1 cellular context compared by ENCODE assay signal in the genomic region with DNA sequence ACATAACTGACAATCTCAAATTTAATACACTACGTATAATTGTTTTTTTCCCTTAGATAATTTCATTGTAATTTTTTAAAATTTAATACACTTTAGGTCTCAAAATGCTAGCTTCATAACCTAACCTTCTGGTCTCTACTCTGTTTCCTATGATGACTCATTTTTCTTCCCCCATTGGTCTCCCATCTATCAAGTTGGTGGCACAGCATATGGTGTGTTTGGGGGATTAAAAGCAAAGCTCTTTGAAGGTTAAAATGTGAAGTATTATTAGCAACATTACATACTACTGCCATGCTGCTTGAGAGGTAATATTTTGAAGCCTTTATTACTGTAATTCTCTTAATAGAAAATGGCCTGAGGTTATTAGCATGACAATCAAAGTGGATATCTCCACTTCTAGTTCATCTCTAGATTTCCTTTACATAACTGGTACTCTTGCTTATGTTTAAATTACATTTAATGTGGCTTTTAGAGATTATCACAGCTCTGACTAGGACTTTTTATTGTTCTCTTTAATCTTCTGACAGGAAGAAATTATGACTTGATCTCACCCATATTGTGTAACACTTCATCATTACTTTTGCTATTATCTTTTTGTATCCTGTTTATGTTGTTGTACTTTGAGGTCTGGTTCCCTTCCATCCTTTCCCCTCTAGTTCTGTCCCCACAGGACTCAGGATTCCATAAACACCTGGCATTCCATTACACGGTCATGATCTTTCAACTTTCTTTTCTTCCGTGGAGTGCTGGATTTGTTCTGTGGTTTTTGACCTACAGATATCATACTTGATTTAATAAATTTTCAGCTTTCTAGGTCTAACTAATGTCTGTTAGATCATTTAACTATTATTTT.
TF ChIP-seq lines count a peak whose summit lies in the region.

No MANE protein-coding gene starts in this region.

TF ChIP-seq in IMR-90, 13 proteins besides CTCF, POLR2A, EP300 and RAD21 (continued from another document):
- TF ChIP-seq, protein P1, sequence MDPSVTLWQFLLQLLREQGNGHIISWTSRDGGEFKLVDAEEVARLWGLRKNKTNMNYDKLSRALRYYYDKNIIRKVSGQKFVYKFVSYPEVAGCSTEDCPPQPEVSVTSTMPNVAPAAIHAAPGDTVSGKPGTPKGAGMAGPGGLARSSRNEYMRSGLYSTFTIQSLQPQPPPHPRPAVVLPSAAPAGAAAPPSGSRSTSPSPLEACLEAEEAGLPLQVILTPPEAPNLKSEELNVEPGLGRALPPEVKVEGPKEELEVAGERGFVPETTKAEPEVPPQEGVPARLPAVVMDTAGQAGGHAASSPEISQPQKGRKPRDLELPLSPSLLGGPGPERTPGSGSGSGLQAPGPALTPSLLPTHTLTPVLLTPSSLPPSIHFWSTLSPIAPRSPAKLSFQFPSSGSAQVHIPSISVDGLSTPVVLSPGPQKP (IDR thresholded peaks at IDR 0.05; ENCODE audit: borderline replicate concordance, low read depth, low read length): no peak
- TF ChIP-seq RFX5 (IDR thresholded peaks at IDR 0.05; ENCODE audit: low read depth, low read length): no peak
- no peak for TF ChIP-seq RCOR1 (IDR thresholded peaks at IDR 0.05; ENCODE audit: insufficient replicate concordance, low read length)
- TF ChIP-seq FOS (IDR thresholded peaks at IDR 0.05; ENCODE audit: low read depth, low read length): no peak
